Comparison of ENCODE assay signal across 1 cellular context in the genomic region with DNA sequence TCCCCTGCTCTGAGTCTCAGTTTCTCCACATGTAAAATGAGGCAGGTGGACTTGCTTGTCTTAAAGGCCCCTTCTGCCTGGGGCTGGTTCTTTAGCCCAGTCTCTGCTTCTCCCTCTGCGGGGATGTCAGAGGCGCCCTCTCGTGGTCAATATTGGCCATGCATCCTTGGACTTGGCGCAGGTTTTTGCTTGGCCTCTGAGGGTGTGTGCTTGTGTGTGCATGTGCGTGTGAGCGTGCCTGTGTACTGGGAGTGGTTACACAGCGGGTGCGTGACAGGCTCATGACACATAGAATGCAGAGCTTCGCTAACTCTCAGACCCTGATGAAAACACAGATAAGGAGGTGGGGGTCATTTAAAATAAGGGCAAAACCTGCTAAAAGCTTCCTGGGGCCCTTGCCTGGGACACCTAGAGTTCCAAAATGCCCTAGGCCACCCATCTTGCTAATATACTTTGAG.
TF ChIP-seq lines count a peak whose summit lies in the region.

No MANE protein-coding gene starts in this region.

TF ChIP-seq in HepG2, 621 proteins besides CTCF, POLR2A, EP300 and RAD21 (continued from another document):
- TF ChIP-seq ATF6 (CRISPR knock-in tag; conservative IDR thresholded peaks at IDR 0.05) (no peak), SIX1 (CRISPR knock-in tag; IDR thresholded peaks at IDR 0.05; ENCODE audit: borderline replicate concordance) (no peak), FOXC1 (CRISPR knock-in tag; IDR thresholded peaks at IDR 0.05; ENCODE audit: borderline replicate concordance) (no peak), SALL1 (CRISPR knock-in tag; IDR thresholded peaks at IDR 0.05) (peak; percentile 37; the same call in 1 of the 2 replicates), TRAFD1 (CRISPR knock-in tag; IDR thresholded peaks at IDR 0.05; ENCODE audit: borderline replicate concordance) (no peak), CBX2 (IDR thresholded peaks at IDR 0.05; ENCODE audit: low read depth, low read length) (no peak), CBX2 (CRISPR knock-in tag; IDR thresholded peaks at IDR 0.05; ENCODE audit: low read depth) (no peak), HNF1B (CRISPR knock-in tag; IDR thresholded peaks at IDR 0.05) (peak; percentile 59), YEATS2 (CRISPR knock-in tag; IDR thresholded peaks at IDR 0.05; ENCODE audit: borderline replicate concordance) (no peak), GPN1 (CRISPR knock-in tag; IDR thresholded peaks at IDR 0.05; ENCODE audit: borderline replicate concordance) (no peak), KDM1A (CRISPR knock-in tag; IDR thresholded peaks at IDR 0.05) (no peak), KLF12 (CRISPR knock-in tag; IDR thresholded peaks at IDR 0.05; ENCODE audit: borderline replicate concordance) (no peak), MIER3 (CRISPR knock-in tag; IDR thresholded peaks at IDR 0.05; ENCODE audit: borderline replicate concordance) (no peak), PITX1 (CRISPR knock-in tag; IDR thresholded peaks at IDR 0.05) (no peak), XRCC5 (optimal IDR thresholded peaks at IDR 0.05; ENCODE audit: low read length) (peak; percentile 70), TAF1 (CRISPR knock-in tag; IDR thresholded peaks at IDR 0.05) (no peak), SRSF9 (IDR thresholded peaks at IDR 0.05; ENCODE audit: borderline replicate concordance, insufficient read depth, low read depth, low read length, poor library complexity, severe bottlenecking) (no peak), MEIS1 (CRISPR knock-in tag; IDR thresholded peaks at IDR 0.05; ENCODE audit: borderline replicate concordance) (no peak), ZNF589 (CRISPR knock-in tag; conservative IDR thresholded peaks at IDR 0.05) (no peak), MTA1 (CRISPR knock-in tag; IDR thresholded peaks at IDR 0.05; ENCODE audit: borderline replicate concordance) (no peak), TGIF2 (CRISPR knock-in tag; IDR thresholded peaks at IDR 0.05) (0 out of 2 replicates have a peak, but pooled peaks have one; percentile 40), PTBP1 (IDR thresholded peaks at IDR 0.05; ENCODE audit: low read depth, low read length, poor library complexity, severe bottlenecking) (no peak)
- TF ChIP-seq, protein P1, sequence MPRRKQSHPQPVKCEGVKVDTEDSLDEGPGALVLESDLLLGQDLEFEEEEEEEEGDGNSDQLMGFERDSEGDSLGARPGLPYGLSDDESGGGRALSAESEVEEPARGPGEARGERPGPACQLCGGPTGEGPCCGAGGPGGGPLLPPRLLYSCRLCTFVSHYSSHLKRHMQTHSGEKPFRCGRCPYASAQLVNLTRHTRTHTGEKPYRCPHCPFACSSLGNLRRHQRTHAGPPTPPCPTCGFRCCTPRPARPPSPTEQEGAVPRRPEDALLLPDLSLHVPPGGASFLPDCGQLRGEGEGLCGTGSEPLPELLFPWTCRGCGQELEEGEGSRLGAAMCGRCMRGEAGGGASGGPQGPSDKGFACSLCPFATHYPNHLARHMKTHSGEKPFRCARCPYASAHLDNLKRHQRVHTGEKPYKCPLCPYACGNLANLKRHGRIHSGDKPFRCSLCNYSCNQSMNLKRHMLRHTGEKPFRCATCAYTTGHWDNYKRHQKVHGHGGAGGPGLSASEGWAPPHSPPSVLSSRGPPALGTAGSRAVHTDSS (CRISPR knock-in tag; conservative IDR thresholded peaks at IDR 0.05): no peak
- TF ChIP-seq, protein P2, sequence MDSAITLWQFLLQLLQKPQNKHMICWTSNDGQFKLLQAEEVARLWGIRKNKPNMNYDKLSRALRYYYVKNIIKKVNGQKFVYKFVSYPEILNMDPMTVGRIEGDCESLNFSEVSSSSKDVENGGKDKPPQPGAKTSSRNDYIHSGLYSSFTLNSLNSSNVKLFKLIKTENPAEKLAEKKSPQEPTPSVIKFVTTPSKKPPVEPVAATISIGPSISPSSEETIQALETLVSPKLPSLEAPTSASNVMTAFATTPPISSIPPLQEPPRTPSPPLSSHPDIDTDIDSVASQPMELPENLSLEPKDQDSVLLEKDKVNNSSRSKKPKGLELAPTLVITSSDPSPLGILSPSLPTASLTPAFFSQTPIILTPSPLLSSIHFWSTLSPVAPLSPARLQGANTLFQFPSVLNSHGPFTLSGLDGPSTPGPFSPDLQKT (CRISPR knock-in tag; IDR thresholded peaks at IDR 0.05; ENCODE audit: borderline replicate concordance): no peak
- TF ChIP-seq, protein P3, sequence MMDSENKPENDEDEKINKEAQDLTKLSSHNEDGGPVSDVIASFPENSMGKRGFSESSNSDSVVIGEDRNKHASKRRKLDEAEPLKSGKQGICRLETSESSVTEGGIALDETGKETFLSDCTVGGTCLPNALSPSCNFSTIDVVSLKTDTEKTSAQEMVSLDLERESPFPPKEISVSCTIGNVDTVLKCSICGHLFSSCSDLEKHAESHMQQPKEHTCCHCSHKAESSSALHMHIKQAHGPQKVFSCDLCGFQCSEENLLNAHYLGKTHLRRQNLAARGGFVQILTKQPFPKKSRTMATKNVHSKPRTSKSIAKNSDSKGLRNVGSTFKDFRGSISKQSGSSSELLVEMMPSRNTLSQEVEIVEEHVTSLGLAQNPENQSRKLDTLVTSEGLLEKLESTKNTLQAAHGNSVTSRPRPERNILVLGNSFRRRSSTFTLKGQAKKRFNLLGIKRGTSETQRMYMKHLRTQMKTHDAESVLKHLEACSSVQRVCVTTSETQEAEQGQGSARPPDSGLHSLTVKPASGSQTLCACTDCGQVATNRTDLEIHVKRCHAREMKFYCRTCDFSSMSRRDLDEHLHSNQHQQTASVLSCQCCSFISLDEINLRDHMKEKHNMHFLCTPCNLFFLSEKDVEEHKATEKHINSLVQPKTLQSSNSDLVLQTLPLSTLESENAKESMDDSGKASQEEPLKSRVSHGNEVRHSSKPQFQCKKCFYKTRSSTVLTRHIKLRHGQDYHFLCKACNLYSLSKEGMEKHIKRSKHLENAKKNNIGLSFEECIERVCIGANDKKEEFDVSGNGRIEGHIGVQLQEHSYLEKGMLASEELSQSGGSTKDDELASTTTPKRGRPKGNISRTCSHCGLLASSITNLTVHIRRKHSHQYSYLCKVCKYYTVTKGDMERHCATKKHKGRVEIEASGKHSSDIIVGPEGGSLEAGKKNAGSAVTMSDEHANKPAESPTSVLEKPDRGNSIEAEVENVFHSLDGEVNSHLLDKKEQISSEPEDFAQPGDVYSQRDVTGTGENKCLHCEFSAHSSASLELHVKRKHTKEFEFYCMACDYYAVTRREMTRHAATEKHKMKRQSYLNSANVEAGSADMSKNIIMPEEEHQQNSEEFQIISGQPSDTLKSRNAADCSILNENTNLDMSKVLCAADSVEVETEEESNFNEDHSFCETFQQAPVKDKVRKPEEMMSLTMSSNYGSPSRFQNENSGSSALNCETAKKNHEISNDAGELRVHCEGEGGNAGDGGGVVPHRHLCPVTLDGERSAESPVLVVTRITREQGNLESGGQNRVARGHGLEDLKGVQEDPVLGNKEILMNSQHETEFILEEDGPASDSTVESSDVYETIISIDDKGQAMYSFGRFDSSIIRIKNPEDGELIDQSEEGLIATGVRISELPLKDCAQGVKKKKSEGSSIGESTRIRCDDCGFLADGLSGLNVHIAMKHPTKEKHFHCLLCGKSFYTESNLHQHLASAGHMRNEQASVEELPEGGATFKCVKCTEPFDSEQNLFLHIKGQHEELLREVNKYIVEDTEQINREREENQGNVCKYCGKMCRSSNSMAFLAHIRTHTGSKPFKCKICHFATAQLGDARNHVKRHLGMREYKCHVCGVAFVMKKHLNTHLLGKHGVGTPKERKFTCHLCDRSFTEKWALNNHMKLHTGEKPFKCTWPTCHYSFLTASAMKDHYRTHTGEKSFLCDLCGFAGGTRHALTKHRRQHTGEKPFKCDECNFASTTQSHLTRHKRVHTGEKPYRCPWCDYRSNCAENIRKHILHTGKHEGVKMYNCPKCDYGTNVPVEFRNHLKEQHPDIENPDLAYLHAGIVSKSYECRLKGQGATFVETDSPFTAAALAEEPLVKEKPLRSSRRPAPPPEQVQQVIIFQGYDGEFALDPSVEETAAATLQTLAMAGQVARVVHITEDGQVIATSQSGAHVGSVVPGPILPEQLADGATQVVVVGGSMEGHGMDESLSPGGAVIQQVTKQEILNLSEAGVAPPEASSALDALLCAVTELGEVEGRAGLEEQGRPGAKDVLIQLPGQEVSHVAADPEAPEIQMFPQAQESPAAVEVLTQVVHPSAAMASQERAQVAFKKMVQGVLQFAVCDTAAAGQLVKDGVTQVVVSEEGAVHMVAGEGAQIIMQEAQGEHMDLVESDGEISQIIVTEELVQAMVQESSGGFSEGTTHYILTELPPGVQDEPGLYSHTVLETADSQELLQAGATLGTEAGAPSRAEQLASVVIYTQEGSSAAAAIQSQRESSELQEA (CRISPR knock-in tag; IDR thresholded peaks at IDR 0.05; ENCODE audit: not compliant biosample characterization): no peak
